Comparison of ENCODE assay signal across 9 cellular contexts in the genomic region with DNA sequence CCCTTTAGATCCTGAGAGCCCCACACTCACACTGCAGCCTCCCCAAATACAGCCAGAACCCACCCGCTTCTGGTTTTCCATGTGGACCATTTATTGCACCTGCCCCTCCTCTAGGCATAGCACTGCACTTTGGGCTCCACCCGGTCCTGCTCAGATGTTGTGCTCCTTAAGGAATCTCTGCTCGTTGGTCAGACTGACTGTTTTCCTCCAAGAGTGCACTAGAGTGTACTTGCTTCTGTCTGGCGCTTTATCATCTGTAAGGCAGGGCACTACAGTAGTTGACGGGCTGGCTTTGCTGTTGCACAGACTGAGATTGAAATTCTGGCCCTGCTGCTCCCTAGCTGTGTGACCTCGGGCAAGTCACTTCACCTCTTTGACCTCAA.
"Had no signal": no experiment of that assay in that cellular context is flagged by ENCODE, and none has a peak within 500 bp of the region (broad histone marks: within the 10 kb centered on the region; RNA-seq: fewer than 3 reads in every experiment).

No MANE protein-coding gene starts in this region.

- H3K36me3 ChIP-seq: HAP-1 had no signal

- H3K27ac ChIP-seq: GM23248, HL-60 had no signal

- H3K9me3 Mint-ChIP-seq: HFFc6, IgD-negative memory B cell had no signal

- H3K4me3 ChIP-seq: GM23248, HAP-1 had no signal

- H3K27me3 Mint-ChIP-seq: IgD-negative memory B cell had no signal

- H3K4me3 Mint-ChIP-seq: HFFc6, IgD-negative memory B cell had no signal

- H3K36me3 Mint-ChIP-seq: IgD-negative memory B cell had no signal

- DNase-seq: GM23248, GOT3, H7, HFFc6 had no signal

- ATAC-seq: HCT116, HepG2 had no signal

- H3K27ac Mint-ChIP-seq: HFFc6, IgD-negative memory B cell had no signal

- H3K4me1 ChIP-seq: HAP-1 had no signal

- H3K9me3 ChIP-seq: HAP-1 had no signal
